9 cellular contexts compared by ENCODE assay signal in genomic region chr4:153573881-153574807, GRCh38.
DNase-seq lines count a peak whose midpoint lies in the region; ATAC-seq and TF ChIP-seq lines count a peak whose summit lies in the region.
"Had no signal": no experiment of that assay in that cellular context is flagged by ENCODE, and none has a peak within 500 bp of the region (broad histone marks: within the 10 kb centered on the region; RNA-seq: fewer than 3 reads in every experiment).

No MANE protein-coding gene starts in this region.

- H3K36me3 Mint-ChIP-seq in CD8-positive, alpha-beta T cell = peaks cover 37% of the 10 kb centered on the region
- H3K36me3 Mint-ChIP-seq in GM23338 (ENCODE audit: low read depth) = peaks cover 4% of the 10 kb centered on the region; the same call in 1 of the 3 replicates

- TF ChIP-seq CTCF in CD8-positive, alpha-beta T cell (IDR thresholded peaks at IDR 0.05) = peak; percentile 73
- TF ChIP-seq CTCF in breast epithelium (IDR thresholded peaks at IDR 0.05) (peak in 2 of 3 donors; percentile 54 to 57), liver (IDR thresholded peaks at IDR 0.05; ENCODE audit: low read depth, low read length, missing input control) (peak; percentile 70), GM23338 (conservative IDR thresholded peaks at IDR 0.05; ENCODE audit: low read depth in 2 of 2) (peak in 1 of 2 experiments; percentile 56; a peak in 2 of 4 replicates)

- H3K9me3 Mint-ChIP-seq in CD8-positive, alpha-beta T cell = no peaks in the 10 kb centered on the region
- H3K9me3 Mint-ChIP-seq in GM23338 = no peaks in the 10 kb centered on the region
- H3K9me3 Mint-ChIP-seq: dendritic cell treated with granulocyte-macrophage colony-stimulating factor and Interleukin-4, amounts not matched to agents 40 ng/mL and 50 ng/mL, for 4 days had no signal

- H2AFZ ChIP-seq in GM23338 = no peak overlapping the region

- H3K27ac ChIP-seq in CD8-positive, alpha-beta T cell (ENCODE audit: low read depth, low read length) = no peak overlapping the region
- H3K27ac ChIP-seq in breast epithelium (no peak overlapping the region), liver (ENCODE audit: low read depth in 1 of 2, low read length in 2 of 2) (peak overlapping the region; percentile 27 to 28), GM23338 (ENCODE audit: low read depth) (no peak overlapping the region)

- DNase-seq in CD8-positive, alpha-beta T cell = peak; percentile 29 to 79 (median 63)
- peak; percentile 83 for DNase-seq in Jurkat, Clone E6-1 (ENCODE audit: low read depth, low spot score)
- DNase-seq in UCSD-AML1 (lab: John Stamatoyannopoulos, UW; ENCODE audit: unreplicated experiment) = peak; percentile 66
- peak in 1 of 2 donors; percentile 60 for DNase-seq in breast epithelium (ENCODE audit: low spot score in 2 of 2)
- DNase-seq in stimulated activated CD4-positive, alpha-beta T cell treated with anti-CD3 and anti-CD28 coated beads, TNF-alpha, amount 100 ng/mL, for 48 hours (ENCODE audit: low read depth in 3 of 3) = peak; percentile 16 to 38 (median 18)
- DNase-seq in GM23338 (ENCODE audit: low spot score) = no peak

- H3K36me3 ChIP-seq in CD8-positive, alpha-beta T cell (ENCODE audit: insufficient read depth, low read length) = no peaks in the 10 kb centered on the region
- H3K36me3 ChIP-seq in breast epithelium = no peaks in the 10 kb centered on the region
- H3K36me3 ChIP-seq in liver (ENCODE audit: control insufficient read depth in 4 of 4, insufficient read depth in 3 of 4, low read depth in 1 of 4, low read length in 3 of 4) = no peaks in the 10 kb centered on the region
- no peaks in the 10 kb centered on the region for H3K36me3 ChIP-seq in GM23338 (ENCODE audit: insufficient read depth)

- CTCF ChIA-PET in CD8-positive, alpha-beta T cell (lab: Charles Lee) = interaction anchor here (0.6 to 4.1 kb wide), 60 partner anchors 8 to 1076 kb away, joined by 3 to 56 read pairs (median 4); partner anchors contain the start of genes MND1 and TMEM131L

- no peaks in the 10 kb centered on the region for H3K27me3 ChIP-seq in CD8-positive, alpha-beta T cell (ENCODE audit: insufficient read depth, low read length)
- H3K27me3 ChIP-seq in breast epithelium (no peaks in the 10 kb centered on the region), liver (ENCODE audit: control insufficient read depth in 4 of 4, insufficient read depth in 4 of 4, low read length in 3 of 4) (no peaks in the 10 kb centered on the region), GM23338 (ENCODE audit: insufficient read depth) (no peaks in the 10 kb centered on the region)

- H3K4me2 ChIP-seq in GM23338 = no peak overlapping the region

- no peaks in the 10 kb centered on the region for H3K9me2 ChIP-seq in GM23338 (ENCODE audit: insufficient read depth)

- intact Hi-C loops in CD8-positive, alpha-beta T cell (cut with DNase I, micrococcal nuclease) = loop anchor here (1.0 to 10.0 kb wide), 11 partner anchors 49 to 431 kb away; partner anchors contain the start of genes MND1 (in 2 of the 2) and TMEM131L (in 2 of the 2)
- intact Hi-C loops in breast epithelium (cut with DNase I; ENCODE audit: low total_unique reads) = loop anchor here (5.0 to 10.0 kb wide), 2 partner anchors 109 to 227 kb away; partner anchors contain the start of gene TMEM131L

- POLR2A ChIA-PET in CD8-positive, alpha-beta T cell (lab: Charles Lee) = interaction anchor here (0.5 to 2.3 kb wide), 15 partner anchors 10 to 229 kb away, joined by 3 to 26 read pairs (median 4); partner anchors contain the start of gene TMEM131L

- H3F3A ChIP-seq in GM23338 (replicated peaks; ENCODE audit: low read depth) = no peaks in the 10 kb centered on the region

- TF ChIP-seq RAD21 in liver (IDR thresholded peaks at IDR 0.05) = peak; percentile 91

- no peak overlapping the region for H3K4me3 ChIP-seq in CD8-positive, alpha-beta T cell (ENCODE audit: low read depth, low read length)
- no peak overlapping the region for H3K4me3 ChIP-seq in Jurkat, Clone E6-1 (ENCODE audit: low read length)
- no peak overlapping the region for H3K4me3 ChIP-seq in breast epithelium
- H3K4me3 ChIP-seq in liver (ENCODE audit: low read depth in 1 of 3, low read length in 3 of 3) = no peak overlapping the region
- no peak overlapping the region for H3K4me3 ChIP-seq in GM23338

- H3K27me3 Mint-ChIP-seq in CD8-positive, alpha-beta T cell (ENCODE audit: low read depth) = no peaks in the 10 kb centered on the region
- H3K27me3 Mint-ChIP-seq in GM23338 (ENCODE audit: insufficient read depth, low read depth, poor library complexity) = peaks cover 1% of the 10 kb centered on the region

- H3K79me2 ChIP-seq in GM23338 (replicated peaks; ENCODE audit: insufficient read depth) = no peaks in the 10 kb centered on the region; the same call in none of the 2 replicates

- peaks cover 9% of the 10 kb centered on the region; the same call in 1 of the 2 replicates for H4K20me1 ChIP-seq in GM23338 (replicated peaks; ENCODE audit: insufficient read depth)

- H3K27ac Mint-ChIP-seq in CD8-positive, alpha-beta T cell = peak overlapping the region; percentile 81
- H3K27ac Mint-ChIP-seq in GM23338 = no peak overlapping the region
- H3K27ac Mint-ChIP-seq: dendritic cell treated with granulocyte-macrophage colony-stimulating factor and Interleukin-4, amounts not matched to agents 40 ng/mL and 50 ng/mL, for 4 days had no signal

- WGBS in liver = 54% methylated on average over 4 of the region's 4 CpGs

- peaks cover 27% of the 10 kb centered on the region for H3K4me1 ChIP-seq in CD8-positive, alpha-beta T cell (ENCODE audit: insufficient read depth, low read length)
- H3K4me1 ChIP-seq in breast epithelium (peaks cover 0 to 4% of the 10 kb centered on the region in 2 donors), liver (ENCODE audit: control insufficient read depth in 4 of 4, insufficient read depth in 4 of 4, low read length in 3 of 4) (peaks cover 2 to 56% (median 41%) of the 10 kb centered on the region in 4 donors), GM23338 (ENCODE audit: insufficient read depth) (no peaks in the 10 kb centered on the region)

- peaks cover 61% of the 10 kb centered on the region for H3K4me1 Mint-ChIP-seq in CD8-positive, alpha-beta T cell (ENCODE audit: low read depth)
- H3K4me1 Mint-ChIP-seq in GM23338 = peaks cover 7% of the 10 kb centered on the region; the same call in 2 of the 3 replicates

- peak overlapping the region; percentile 9 for H3K4me3 Mint-ChIP-seq in CD8-positive, alpha-beta T cell
- H3K4me3 Mint-ChIP-seq in GM23338 = no peak overlapping the region
- H3K4me3 Mint-ChIP-seq: dendritic cell treated with granulocyte-macrophage colony-stimulating factor and Interleukin-4, amounts not matched to agents 40 ng/mL and 50 ng/mL, for 4 days had no signal

- peak; percentile 96 for ATAC-seq in CD8-positive, alpha-beta T cell
- ATAC-seq in GM19351 (IDR thresholded peaks at IDR 0.05; ENCODE audit: unreplicated experiment) (peak; percentile 57), GM23338 (no peak)

- no peak for TF ChIP-seq POLR2A in breast epithelium (IDR thresholded peaks at IDR 0.05)

- H3K9me3 ChIP-seq in CD8-positive, alpha-beta T cell (ENCODE audit: low read length) = no peaks in the 10 kb centered on the region
- H3K9me3 ChIP-seq in breast epithelium (no peaks in the 10 kb centered on the region), liver (ENCODE audit: control insufficient read depth in 4 of 4, low read length in 3 of 4) (no peaks in the 10 kb centered on the region)

- no peak overlapping the region for H3K9ac ChIP-seq in liver (ENCODE audit: low read depth in 1 of 2, low read length in 2 of 2)

TF ChIP-seq in liver, 16 proteins besides CTCF, POLR2A, EP300 and RAD21 (continues in another document):
- TF ChIP-seq MAX (IDR thresholded peaks at IDR 0.05) = peak; percentile 60

TF ChIP-seq in GM23338, 12 proteins besides CTCF, POLR2A, EP300 and RAD21 (continues in another document):
- TF ChIP-seq ZNF114 (CRISPR knock-in tag; IDR thresholded peaks at IDR 0.05) = no peak
- TF ChIP-seq ZNF331 (CRISPR knock-in tag; IDR thresholded peaks at IDR 0.05; ENCODE audit: low read depth) = no peak
- TF ChIP-seq POLR2AphosphoS5 (IDR thresholded peaks at IDR 0.05; ENCODE audit: low read depth) = no peak
- TF ChIP-seq EZH2phosphoT487 (IDR thresholded peaks at IDR 0.05; ENCODE audit: unreplicated experiment) = no peak
- no peak for TF ChIP-seq REST (IDR thresholded peaks at IDR 0.05; ENCODE audit: unreplicated experiment)
- TF ChIP-seq EZH2 (IDR thresholded peaks at IDR 0.05; ENCODE audit: low read depth, unreplicated experiment) = no peak
- TF ChIP-seq ETS1 (IDR thresholded peaks at IDR 0.05) = no peak

Comparison
In these comparisons a context has a peak if more than half of its experiments do, and no peak if none do; other contexts are left out.
1. H3K27ac ChIP-seq: peak in liver (2 of 2); none in CD8-positive, alpha-beta T cell (single experiment), breast epithelium (0 of 2) and GM23338 (single experiment).